In the genomic region with DNA sequence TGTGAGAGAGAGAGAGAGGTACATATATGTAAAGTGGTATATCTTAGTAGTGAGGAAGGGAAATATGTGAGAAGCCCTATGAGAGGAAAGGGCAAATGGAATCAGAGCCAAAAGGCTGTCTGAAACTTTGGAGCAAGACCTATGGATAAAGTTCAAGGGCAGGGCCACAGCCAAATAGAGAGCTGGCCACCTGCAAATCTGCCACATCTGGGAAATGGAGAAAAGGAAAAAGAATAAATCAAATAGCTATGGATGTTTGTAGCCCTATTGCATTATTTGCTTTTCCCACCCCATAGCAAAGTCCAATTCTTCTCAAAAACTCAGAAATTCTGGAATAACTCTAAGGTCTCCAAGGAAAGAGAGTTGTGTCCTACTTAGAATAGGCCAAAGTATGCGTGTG, we compare ENCODE assay signal across 14 cellular contexts. TPM values are rescaled to one million over a fixed set of nuclear protein-coding genes. Genes with fewer than 3 reads are reported as not detected.
A peak's percentile ranks its signal among the peaks of the same experiment; 100 is the strongest.
DNase-seq lines count a peak whose midpoint lies in the region; ATAC-seq, FAIRE-seq and TF ChIP-seq lines count a peak whose summit lies in the region.
"Had no signal": no experiment of that assay in that cellular context is flagged by ENCODE, and none has a peak within 500 bp of the region (broad histone marks: within the 10 kb centered on the region; RNA-seq: fewer than 3 reads in every experiment).

No MANE protein-coding gene starts in this region.

- BruUV-seq in HepG2 (replicated peaks; lab: Mats Ljungman, UMichigan): no TSS peak

- CTCF ChIA-PET in HepG2 (lab: Yijun Ruan, JAX; ENCODE audit: low intra/inter-chr PET ratio, low total read pairs): interaction anchor here (2.4 kb wide), 1 partner anchor 328 kb away, joined by 24 read pairs; no protein-coding TSS in a partner anchor

- H3K36me3 ChIP-seq in liver (ENCODE audit: control insufficient read depth in 4 of 4, insufficient read depth in 3 of 4, low read depth in 1 of 4, low read length in 3 of 4) (no peaks in the 10 kb centered on the region), HepG2 (replicated peaks in 1 of 2; ENCODE audit: control insufficient read depth in 1 of 2, insufficient read depth in 2 of 2, low read length in 2 of 2) (no peaks in the 10 kb centered on the region), muscle layer of colon (ENCODE audit: insufficient read depth, low read length) (no peaks in the 10 kb centered on the region), Karpas-422 (ENCODE audit: insufficient read depth, low read length) (no peaks in the 10 kb centered on the region)

- TF ChIP-seq CTCF in liver (IDR thresholded peaks at IDR 0.05; ENCODE audit: low read depth, low read length, missing input control): no peak
- TF ChIP-seq CTCF in HepG2 (CRISPR knock-in tag; IDR thresholded peaks at IDR 0.05): no peak

- H3K9me3 ChIP-seq in liver (ENCODE audit: control insufficient read depth in 4 of 4, low read length in 3 of 4) (no peaks in the 10 kb centered on the region), HepG2 (ENCODE audit: low read length) (no peaks in the 10 kb centered on the region), muscle layer of colon (ENCODE audit: low read length) (no peaks in the 10 kb centered on the region), Karpas-422 (ENCODE audit: low read length) (no peaks in the 10 kb centered on the region)

- TF ChIP-seq EP300 in HepG2 (IDR thresholded peaks at IDR 0.05; ENCODE audit: low read depth in 2 of 2, low read length in 2 of 2) (no peak), HepG2 (CRISPR knock-in tag; IDR thresholded peaks at IDR 0.05; ENCODE audit: borderline replicate concordance) (no peak)

- TF ChIP-seq POLR2A in HepG2 (IDR thresholded peaks at IDR 0.05; ENCODE audit: insufficient read depth in 1 of 2, low read depth in 2 of 2, low read length in 2 of 2): no peak

- no peak overlapping the region for H2AFZ ChIP-seq in HepG2 (ENCODE audit: low read length)
- no peak overlapping the region for H2AFZ ChIP-seq in Karpas-422 (ENCODE audit: low read length)

- TF ChIP-seq RAD21 in liver (IDR thresholded peaks at IDR 0.05) (no peak), HepG2 (CRISPR knock-in tag; IDR thresholded peaks at IDR 0.05) (no peak)

- H3K4me2 ChIP-seq in HepG2 (ENCODE audit: low read depth, low read length): no peak overlapping the region
- H3K4me2 ChIP-seq in Karpas-422 (ENCODE audit: low read depth, low read length, poor library complexity, severe bottlenecking): no peak overlapping the region

- no peak for DNase-seq in HepG2 (ENCODE audit: low spot score)
- peak; percentile 1 for DNase-seq in retina
- DNase-seq in NCI-H2171 (lab: John Stamatoyannopoulos, UW): no peak
- DNase-seq in Karpas-422: no peak
- no peak for DNase-seq in NCI-H526 treated with DMSO at 0.1 percent for 48 hours (lab: John Stamatoyannopoulos, UW)
- DNase-seq: CD8-positive, alpha-beta memory T cell; DMS53; HCEC 1CT had no signal

- peaks cover 3 to 68% (median 57%) of the 10 kb centered on the region in 4 donors for H3K4me1 ChIP-seq in liver (ENCODE audit: control insufficient read depth in 4 of 4, insufficient read depth in 4 of 4, low read length in 3 of 4)
- peaks cover 25% of the 10 kb centered on the region for H3K4me1 ChIP-seq in HepG2 (ENCODE audit: insufficient read depth, low read length)
- H3K4me1 ChIP-seq in muscle layer of colon (ENCODE audit: insufficient read depth, low read length): peaks cover 44% of the 10 kb centered on the region
- H3K4me1 ChIP-seq in Karpas-422 (ENCODE audit: low read length): no peaks in the 10 kb centered on the region

- H4K20me1 ChIP-seq in HepG2 (ENCODE audit: insufficient read depth, low read length): no peaks in the 10 kb centered on the region
- no peaks in the 10 kb centered on the region for H4K20me1 ChIP-seq in Karpas-422 (ENCODE audit: insufficient read depth, low read depth, low read length)

- FAIRE-seq in HepG2 (lab: Jason Lieb, UNC): no peak
- FAIRE-seq: HTR-8/SVneo had no signal

- no peaks in the 10 kb centered on the region for H3K9me2 ChIP-seq in Karpas-422 (replicated peaks; ENCODE audit: insufficient read depth, low read length)

- H3K9ac ChIP-seq in liver (ENCODE audit: low read depth in 1 of 2, low read length in 2 of 2) (no peak overlapping the region), HepG2 (ENCODE audit: insufficient read depth, low read depth, low read length) (no peak overlapping the region), muscle layer of colon (ENCODE audit: low read length) (no peak overlapping the region), Karpas-422 (ENCODE audit: low read length) (no peak overlapping the region)

- WGBS in liver: 55% methylated on average over 1 of the region's 1 CpG
- 80% methylated on average over 1 of the region's 1 CpG for WGBS in HepG2 (ENCODE audit: low lambda C conversion rate)

- no peak for ATAC-seq in HepG2
- ATAC-seq in HG02884 (IDR thresholded peaks at IDR 0.05; ENCODE audit: unreplicated experiment): no peak

- H3K4me3 ChIP-seq in liver (ENCODE audit: low read depth in 1 of 3, low read length in 3 of 3) (no peak overlapping the region), HepG2 (replicated peaks in 1 of 3; ENCODE audit: insufficient read depth in 1 of 3, low read depth in 2 of 3, low read length in 3 of 3) (no peak overlapping the region), muscle layer of colon (ENCODE audit: low read depth in 1 of 2, low read length in 2 of 2) (no peak overlapping the region), Karpas-422 (ENCODE audit: low read length) (no peak overlapping the region)

- intact Hi-C loops in HepG2 (cut with micrococcal nuclease; ENCODE audit: unreplicated experiment): loop anchor here (10.0 kb wide), 1 partner anchor 110 kb away; no protein-coding TSS in a partner anchor

- H3K79me2 ChIP-seq in HepG2 (ENCODE audit: insufficient read depth, low read length) (no peaks in the 10 kb centered on the region), Karpas-422 (ENCODE audit: low read length) (no peaks in the 10 kb centered on the region)

- in situ Hi-C loops in HepG2 (cut with HindIII; ENCODE audit: extremely low pct_ligation_motif_present, low pct_unique_long_range_greater_than_20kb): no loop called here

- POLR2A ChIA-PET in HepG2 (lab: Yijun Ruan, JAX): no interaction called here

- peak overlapping the region; percentile 8 to 44 for H3K27ac ChIP-seq in liver (ENCODE audit: low read depth in 1 of 2, low read length in 2 of 2)
- H3K27ac ChIP-seq in HepG2 (ENCODE audit: extremely low read length, insufficient read depth, low read length): no peak overlapping the region
- peak overlapping the region; percentile 94 for H3K27ac ChIP-seq in muscle layer of colon (ENCODE audit: low read depth, low read length)
- no peak overlapping the region for H3K27ac ChIP-seq in Karpas-422 (ENCODE audit: low read length)
- H3K27ac ChIP-seq: 22Rv1 had no signal

- no peaks in the 10 kb centered on the region for H3K27me3 ChIP-seq in liver (ENCODE audit: control insufficient read depth in 4 of 4, insufficient read depth in 4 of 4, low read length in 3 of 4)
- peaks cover 0 to 11% of the 10 kb centered on the region in 2 experiments; a peak in 1 of 5 replicates for H3K27me3 ChIP-seq in HepG2 (ENCODE audit: control insufficient read depth in 1 of 2, insufficient read depth in 2 of 2, low read length in 2 of 2)
- H3K27me3 ChIP-seq in muscle layer of colon (ENCODE audit: control insufficient read depth in 1 of 2, insufficient read depth in 2 of 2, low read length in 2 of 2): no peaks in the 10 kb centered on the region
- H3K27me3 ChIP-seq in Karpas-422 (ENCODE audit: low read length): no peaks in the 10 kb centered on the region

TF ChIP-seq in liver, 16 proteins besides CTCF, POLR2A, EP300 and RAD21:
- no peak for TF ChIP-seq JUND (IDR thresholded peaks at IDR 0.05)
- peak; percentile 28 to 45 for TF ChIP-seq RXRA (IDR thresholded peaks at IDR 0.05)
- TF ChIP-seq HNF4A (conservative IDR thresholded peaks at IDR 0.05): peak; percentile 54 to 65

TF ChIP-seq in HepG2, 621 proteins besides CTCF, POLR2A, EP300 and RAD21 (continues in another document):
- TF ChIP-seq GZF1 (CRISPR knock-in tag; IDR thresholded peaks at IDR 0.05): no peak

RNA-seq across cellular contexts. Expression of gene HLX, which starts 4.0 kb away (rescaled TPM):
- total RNA-seq in liver: 1 to 10 TPM; 3.0 to 6.6 TPM
- polyA plus RNA-seq in liver: 1 to 10 TPM; 5.6 to 8.3 TPM
- 0.06 and 0.35 TPM in 2 replicates for total RNA-seq in HepG2 (2016; rRNA removed; fragmentation: Illumina TruSeq; extraction: Trizol)
- 0.18 and 0.20 TPM in 2 replicates for total RNA-seq in HepG2 (2016; cell fraction: cytosol; rRNA removed; fragmentation: Illumina TruSeq; extraction: Trizol; ENCODE audit: low read depth)
- 0.40 and 0.54 TPM in 2 replicates for total RNA-seq in HepG2 (2016; cell fraction: insoluble cytoplasmic fraction; rRNA removed; fragmentation: Illumina TruSeq; extraction: Trizol)
- total RNA-seq in HepG2 (2016; cell fraction: membrane; rRNA removed; fragmentation: Illumina TruSeq; extraction: Trizol): 0.31 and 0.40 TPM in 2 replicates
- total RNA-seq in HepG2 (2016; cell fraction: nucleus; rRNA removed; fragmentation: Illumina TruSeq; extraction: Trizol): 0.78 and 1.2 TPM in 2 replicates
- polyA plus RNA-seq in HepG2 (2011; rRNA removed): 0.20 and 0.30 TPM in 2 replicates
- polyA plus RNA-seq in HepG2 (2011; cell fraction: cytosol; rRNA removed): 0.04 and 0.28 TPM in 2 replicates
- 0.66 and 0.69 TPM in 2 replicates for polyA plus RNA-seq in HepG2 (2011; cell fraction: nucleus; rRNA removed)
- polyA plus RNA-seq in HepG2 (2012): 0.16 and 0.17 TPM in 2 replicates
- polyA plus RNA-seq in HepG2 (2016; cell fraction: cytosol; fragmentation: Illumina TruSeq; extraction: Trizol; ENCODE audit: low read depth): 0.43 and 0.58 TPM in 2 replicates
- polyA plus RNA-seq in HepG2 (2016; cell fraction: insoluble cytoplasmic fraction; fragmentation: Illumina TruSeq; extraction: Trizol; ENCODE audit: low read depth): 0.22 and 0.24 TPM in 2 replicates
- polyA plus RNA-seq in HepG2 (2016; cell fraction: membrane; fragmentation: Illumina TruSeq; extraction: Trizol; ENCODE audit: low read depth): 0.40 TPM in 2 replicates
- polyA plus RNA-seq in HepG2 (2016; cell fraction: nucleus; fragmentation: Illumina TruSeq; extraction: Trizol; ENCODE audit: insufficient read depth, low read depth): 3.1 and 4.9 TPM in 2 replicates
- 0.08 and 1.8 TPM in 2 replicates for polyA minus RNA-seq in HepG2 (2011; rRNA and poly(A)+ RNA removed; ENCODE audit: low replicate concordance)
- not detected in 2 replicates for polyA minus RNA-seq in HepG2 (2011; cell fraction: cytosol; rRNA and poly(A)+ RNA removed)
- polyA minus RNA-seq in HepG2 (2011; cell fraction: nucleus; rRNA and poly(A)+ RNA removed): 0.25 and 0.90 TPM in 2 replicates
- total RNA-seq in Karpas-422 (2014; rRNA removed; shearing (Covaris generic); ENCODE audit: low replicate concordance): not detected in 2 replicates
- total RNA-seq: A673; CD8-positive, alpha-beta memory T cell had no signal
- polyA plus RNA-seq: CD8-positive, alpha-beta memory T cell had no signal

Comparison
In these comparisons a context has a peak if more than half of its experiments do, and no peak if none do; other contexts are left out.
1. H3K27ac ChIP-seq: peak in liver (2 of 2) and muscle layer of colon (single experiment); none in HepG2 (single experiment) and Karpas-422 (single experiment).